ENCODE assay signal across 9 cellular contexts in genomic region chr11:82978422-82979099, GRCh38.
DNase-seq lines count a peak whose midpoint lies in the region; ATAC-seq and TF ChIP-seq lines count a peak whose summit lies in the region.
"Had no signal": no experiment of that assay in that cellular context is flagged by ENCODE, and none has a peak within 500 bp of the region (broad histone marks: within the 10 kb centered on the region; RNA-seq: fewer than 3 reads in every experiment).

No MANE protein-coding gene starts in this region.

- TF ChIP-seq CTCF in CD4-positive, alpha-beta T cell (IDR thresholded peaks at IDR 0.05): no peak

- peaks cover 3% of the 10 kb centered on the region for H3K9me3 Mint-ChIP-seq in CD4-positive, alpha-beta T cell

- peaks cover 26% of the 10 kb centered on the region for H3K36me3 Mint-ChIP-seq in CD4-positive, alpha-beta T cell (ENCODE audit: low read depth)

- in situ Hi-C loops in SK-MEL-5 (cut with HindIII; ENCODE audit: low pct_unique_long_range_greater_than_20kb, low sequenced_read_pairs): no loop called here

- H3K4me3 Mint-ChIP-seq in CD4-positive, alpha-beta T cell: no peak overlapping the region

- no peak overlapping the region for H3K27ac Mint-ChIP-seq in CD4-positive, alpha-beta T cell

- H3K9me3 ChIP-seq in CD4-positive, alpha-beta T cell (ENCODE audit: control insufficient read depth, low read length): no peaks in the 10 kb centered on the region

- POLR2A ChIA-PET in CD4-positive, alpha-beta T cell (lab: Charles Lee): no interaction called here

- peak; percentile 56 for ATAC-seq in CD4-positive, alpha-beta T cell (ENCODE audit: poor library complexity)
- ATAC-seq in GM21529 (IDR thresholded peaks at IDR 0.05; ENCODE audit: unreplicated experiment) (peak; percentile 66), HG03342 (IDR thresholded peaks at IDR 0.05; ENCODE audit: unreplicated experiment) (no peak)

- DNase-seq in CD4-positive, alpha-beta T cell: no peak
- peak; percentile 78 for DNase-seq in SK-MEL-5 (ENCODE audit: low read depth, low spot score)
- peak; percentile 31 for DNase-seq in glomerular visceral epithelial cell (ENCODE audit: extremely low spot score)
- DNase-seq in DMS 273 (lab: John Stamatoyannopoulos, UW; ENCODE audit: unreplicated experiment): no peak
- no peak for DNase-seq in nucleus accumbens (lab: John Stamatoyannopoulos, UW)
- DNase-seq in putamen (ENCODE audit: low spot score): no peak
- DNase-seq: NCI-H1417 had no signal

- H3K27me3 ChIP-seq in CD4-positive, alpha-beta T cell (ENCODE audit: control insufficient read depth, insufficient read depth, low read length): no peaks in the 10 kb centered on the region

- no peak overlapping the region for H3K27ac ChIP-seq in CD4-positive, alpha-beta T cell (ENCODE audit: low read depth, low read length)

- CTCF ChIA-PET in CD4-positive, alpha-beta T cell (lab: Charles Lee): no interaction called here

- H3K27me3 Mint-ChIP-seq in CD4-positive, alpha-beta T cell: no peaks in the 10 kb centered on the region

- H3K4me1 Mint-ChIP-seq in CD4-positive, alpha-beta T cell (ENCODE audit: low read depth): peaks cover 22% of the 10 kb centered on the region

- intact Hi-C loops in CD4-positive, alpha-beta T cell (cut with DNase I, micrococcal nuclease): no loop called here

Comparison
In these comparisons a context has a peak if more than half of its experiments do, and no peak if none do; other contexts are left out.
1. DNase-seq: peak in SK-MEL-5 (single experiment) and glomerular visceral epithelial cell (single experiment); none in CD4-positive, alpha-beta T cell (0 of 10), DMS 273 (single experiment), nucleus accumbens (0 of 56) and putamen (single experiment).